Comparison of ENCODE assay signal across 27 cellular contexts in genomic region chr11:21554284-21554683, GRCh38.
"Had no signal": no experiment of that assay in that cellular context is flagged by ENCODE, and none has a peak within 500 bp of the region (broad histone marks: within the 10 kb centered on the region; RNA-seq: fewer than 3 reads in every experiment).

No MANE protein-coding gene starts in this region.

- DNase-seq: activated CD4-positive, alpha-beta memory T cell treated with anti-CD3 and anti-CD28 coated beads, Interleukin-2, amount 10 ng/mL, durations not matched to agents 7 days and 5 days; activated CD4-positive, alpha-beta T cell treated with anti-CD3 and anti-CD28 coated beads for 1 hour; activated CD4-positive, alpha-beta T cell treated with anti-CD3 and anti-CD28 coated beads for 4 hours; activated CD4-positive, alpha-beta T cell treated with anti-CD3 and anti-CD28 coated beads, Interleukin-2, amount 10 ng/mL, durations not matched to agents 7 days and 5 days; activated CD4-positive, alpha-beta T cell treated with anti-CD3 and anti-CD28 coated beads, Interleukin-2, amount 50 U/mL, for 4 hours; activated CD8-positive, alpha-beta memory T cell treated with anti-CD3 and anti-CD28 coated beads, Interleukin-2, amount 50 U/mL, for 48 hours; activated gamma-delta T cell; activated naive CD4-positive, alpha-beta T cell; activated naive CD4-positive, alpha-beta T cell treated with anti-CD3 and anti-CD28 coated beads, Interleukin-2, amount 10 ng/mL, durations not matched to agents 7 days and 5 days; activated naive CD8-positive, alpha-beta T cell treated with anti-CD3 and anti-CD28 coated beads, Interleukin-2, amount 10 ng/mL, durations not matched to agents 7 days and 5 days; activated T-cell treated with anti-CD3 and anti-CD28 coated beads for 4 hours; activated T-cell treated with anti-CD3 and anti-CD28 coated beads, Interleukin-2, amount 50 U/mL, for 24 hours; activated T-cell treated with anti-CD3 and anti-CD28 coated beads, Interleukin-2, amount 50 U/mL, for 72 hours; brain microvascular endothelial cell; dorsolateral prefrontal cortex; effector memory CD4-positive, alpha-beta T cell; endodermal cell; foreskin keratinocyte; gastrocnemius medialis; heart right ventricle; T-helper 2 cell had no signal

- H3K9me3 Mint-ChIP-seq: activated CD4-positive, alpha-beta memory T cell treated with anti-CD3 and anti-CD28 coated beads, Interleukin-2, amount 10 ng/mL, durations not matched to agents 7 days and 5 days; activated naive CD4-positive, alpha-beta T cell treated with anti-CD3 and anti-CD28 coated beads, Interleukin-2, amount 10 ng/mL, durations not matched to agents 7 days and 5 days; activated naive CD8-positive, alpha-beta T cell treated with anti-CD3 and anti-CD28 coated beads, Interleukin-2, amount 10 ng/mL, durations not matched to agents 7 days and 5 days; dendritic cell treated with granulocyte-macrophage colony-stimulating factor and Interleukin-4, amounts not matched to agents 40 ng/mL and 50 ng/mL, for 4 days; WTC11 had no signal

- H3K4me1 ChIP-seq: heart right ventricle had no signal

- ATAC-seq: activated naive CD4-positive, alpha-beta T cell treated with anti-CD3 and anti-CD28 coated beads, Interleukin-2, amount 50 U/mL, for 72 hours; activated T-cell treated with anti-CD3 and anti-CD28 coated beads, Interleukin-2, amount 50 U/mL, for 72 hours; esophagus mucosa; foreskin keratinocyte; gastrocnemius medialis; heart right ventricle; WTC11 had no signal

- H3K36me3 ChIP-seq: brain microvascular endothelial cell, gastrocnemius medialis, heart right ventricle had no signal

- H3K27me3 ChIP-seq: brain microvascular endothelial cell, foreskin keratinocyte, gastrocnemius medialis, heart right ventricle had no signal

- H3K4me1 Mint-ChIP-seq: activated CD4-positive, alpha-beta memory T cell treated with anti-CD3 and anti-CD28 coated beads, Interleukin-2, amount 10 ng/mL, durations not matched to agents 7 days and 5 days; activated CD4-positive, alpha-beta T cell treated with anti-CD3 and anti-CD28 coated beads, Interleukin-2, amount 10 ng/mL, durations not matched to agents 7 days and 5 days; activated naive CD4-positive, alpha-beta T cell treated with anti-CD3 and anti-CD28 coated beads, Interleukin-2, amount 10 ng/mL, durations not matched to agents 7 days and 5 days; activated naive CD8-positive, alpha-beta T cell treated with anti-CD3 and anti-CD28 coated beads, Interleukin-2, amount 10 ng/mL, durations not matched to agents 7 days and 5 days; central memory CD8-positive, alpha-beta T cell had no signal

- H3K27ac ChIP-seq: brain microvascular endothelial cell, coronary artery, dorsolateral prefrontal cortex, foreskin keratinocyte, gastrocnemius medialis, heart right ventricle had no signal

- H3K4me3 ChIP-seq: coronary artery, dorsolateral prefrontal cortex, gastrocnemius medialis, heart right ventricle had no signal

- H3K27ac Mint-ChIP-seq: activated CD4-positive, alpha-beta memory T cell treated with anti-CD3 and anti-CD28 coated beads, Interleukin-2, amount 10 ng/mL, durations not matched to agents 7 days and 5 days; activated CD4-positive, alpha-beta T cell treated with anti-CD3 and anti-CD28 coated beads, Interleukin-2, amount 10 ng/mL, durations not matched to agents 7 days and 5 days; activated naive CD4-positive, alpha-beta T cell treated with anti-CD3 and anti-CD28 coated beads, Interleukin-2, amount 10 ng/mL, durations not matched to agents 7 days and 5 days; activated naive CD4-positive, alpha-beta T cell treated with anti-CD3 and anti-CD28 coated beads, Interleukin-2, amount 50 U/mL, for 72 hours; activated naive CD8-positive, alpha-beta T cell treated with anti-CD3 and anti-CD28 coated beads, Interleukin-2, amount 10 ng/mL, durations not matched to agents 7 days and 5 days; activated T-cell treated with anti-CD3 and anti-CD28 coated beads, Interleukin-2, amount 50 U/mL, for 24 hours; activated T-cell treated with anti-CD3 and anti-CD28 coated beads, Interleukin-2, amount 50 U/mL, for 72 hours; dendritic cell treated with granulocyte-macrophage colony-stimulating factor and Interleukin-4, amounts not matched to agents 40 ng/mL and 50 ng/mL, for 4 days; endodermal cell; WTC11 had no signal

- H3K36me3 Mint-ChIP-seq: activated naive CD4-positive, alpha-beta T cell treated with anti-CD3 and anti-CD28 coated beads, Interleukin-2, amount 10 ng/mL, durations not matched to agents 7 days and 5 days; activated naive CD4-positive, alpha-beta T cell treated with anti-CD3 and anti-CD28 coated beads, Interleukin-2, amount 50 U/mL, for 72 hours; activated naive CD8-positive, alpha-beta T cell treated with anti-CD3 and anti-CD28 coated beads, Interleukin-2, amount 10 ng/mL, durations not matched to agents 7 days and 5 days; WTC11 had no signal

- H3K4me3 Mint-ChIP-seq: activated CD4-positive, alpha-beta memory T cell treated with anti-CD3 and anti-CD28 coated beads, Interleukin-2, amount 10 ng/mL, durations not matched to agents 7 days and 5 days; activated CD4-positive, alpha-beta T cell treated with anti-CD3 and anti-CD28 coated beads, Interleukin-2, amount 10 ng/mL, durations not matched to agents 7 days and 5 days; activated naive CD4-positive, alpha-beta T cell treated with anti-CD3 and anti-CD28 coated beads, Interleukin-2, amount 10 ng/mL, durations not matched to agents 7 days and 5 days; activated naive CD8-positive, alpha-beta T cell treated with anti-CD3 and anti-CD28 coated beads, Interleukin-2, amount 10 ng/mL, durations not matched to agents 7 days and 5 days; activated T-cell treated with anti-CD3 and anti-CD28 coated beads, Interleukin-2, amount 50 U/mL, for 24 hours; activated T-cell treated with anti-CD3 and anti-CD28 coated beads, Interleukin-2, amount 50 U/mL, for 72 hours; central memory CD8-positive, alpha-beta T cell; dendritic cell treated with granulocyte-macrophage colony-stimulating factor and Interleukin-4, amounts not matched to agents 40 ng/mL and 50 ng/mL, for 4 days; endodermal cell; WTC11 had no signal

- H3K9me3 ChIP-seq: gastrocnemius medialis, heart right ventricle had no signal

- H3K27me3 Mint-ChIP-seq: activated CD4-positive, alpha-beta memory T cell treated with anti-CD3 and anti-CD28 coated beads, Interleukin-2, amount 10 ng/mL, durations not matched to agents 7 days and 5 days; activated CD4-positive, alpha-beta T cell treated with anti-CD3 and anti-CD28 coated beads, Interleukin-2, amount 10 ng/mL, durations not matched to agents 7 days and 5 days; activated naive CD4-positive, alpha-beta T cell treated with anti-CD3 and anti-CD28 coated beads, Interleukin-2, amount 10 ng/mL, durations not matched to agents 7 days and 5 days; activated naive CD8-positive, alpha-beta T cell treated with anti-CD3 and anti-CD28 coated beads, Interleukin-2, amount 10 ng/mL, durations not matched to agents 7 days and 5 days; activated T-cell treated with anti-CD3 and anti-CD28 coated beads, Interleukin-2, amount 50 U/mL, for 24 hours; central memory CD8-positive, alpha-beta T cell; dendritic cell treated with granulocyte-macrophage colony-stimulating factor and Interleukin-4, amounts not matched to agents 40 ng/mL and 50 ng/mL, for 4 days had no signal
